Comparison of ENCODE assay signal across 18 cellular contexts in the genomic region with DNA sequence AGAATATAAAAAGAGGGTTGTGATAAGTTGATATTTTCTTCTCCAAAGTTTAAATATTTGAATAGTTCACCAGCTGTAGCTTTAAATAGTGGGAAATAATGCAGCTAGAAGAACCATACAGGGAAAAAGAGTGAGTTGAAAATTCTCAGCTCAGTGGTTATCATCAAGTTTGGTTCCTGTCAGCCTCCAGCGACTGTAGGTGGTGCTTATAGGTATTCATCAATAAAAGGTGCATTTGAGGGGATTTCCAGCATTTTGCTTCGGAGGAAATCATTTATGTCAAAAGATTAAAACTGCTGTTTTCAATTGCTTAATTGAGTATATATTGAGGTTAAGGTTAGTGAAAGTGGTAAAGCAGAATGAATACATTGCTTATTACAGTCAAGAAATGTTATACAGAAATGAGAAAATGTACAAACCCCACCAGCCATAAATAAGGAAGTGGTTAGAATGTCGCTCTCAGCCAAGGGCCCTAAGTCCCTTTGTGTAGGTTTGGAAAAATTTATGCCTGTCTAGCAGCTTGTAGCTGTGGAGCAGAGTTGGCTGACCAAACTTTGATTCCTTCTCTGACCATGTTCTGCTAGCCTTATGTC.
DNase-seq lines count a peak whose midpoint lies in the region; ATAC-seq and TF ChIP-seq lines count a peak whose summit lies in the region.
"Had no signal": no experiment of that assay in that cellular context is flagged by ENCODE, and none has a peak within 500 bp of the region (broad histone marks: within the 10 kb centered on the region; RNA-seq: fewer than 3 reads in every experiment).

No MANE protein-coding gene starts in this region.

- H3K36me3 Mint-ChIP-seq in immature natural killer cell: no peaks in the 10 kb centered on the region

- no peaks in the 10 kb centered on the region for H3K36me3 ChIP-seq in GM06990 (ENCODE audit: control insufficient read depth, insufficient read depth, low read length)
- no peaks in the 10 kb centered on the region for H3K36me3 ChIP-seq in BE2C
- H3K36me3 ChIP-seq: cardiac muscle cell had no signal

- TF ChIP-seq CTCF in GM06990 (IDR thresholded peaks at IDR 0.05; ENCODE audit: insufficient read depth, low read length, poor library complexity, severe bottlenecking): no peak
- no peak for TF ChIP-seq CTCF in BE2C (IDR thresholded peaks at IDR 0.05; ENCODE audit: low read depth, low read length)

- H3K27ac Mint-ChIP-seq in immature natural killer cell: no peak overlapping the region

- DNase-seq in GM06990 (ENCODE audit: extremely low read depth, insufficient read length) (peak; percentile 24), BE2C (no peak), head of caudate nucleus (no peak), immature natural killer cell (no peak)
- no peak for DNase-seq in activated naive CD4-positive, alpha-beta T cell treated with Interleukin-2 at 50 U/mL for 16 hours
- DNase-seq: activated gamma-delta T cell, DMS153, erythroblast, mesenchymal stem cell, NCI-H1092 treated with DMSO at 0.1 percent for 48 hours, NCI-H526 treated with DMSO at 0.1 percent for 48 hours had no signal

- H3K4me3 ChIP-seq in GM06990 (replicated peaks; ENCODE audit: low read depth, low read length): no peak overlapping the region
- H3K4me3 ChIP-seq in BE2C (ENCODE audit: low read depth, low read length): no peak overlapping the region
- H3K4me3 ChIP-seq: A549, cardiac muscle cell had no signal

- no peaks in the 10 kb centered on the region for H3K9me3 ChIP-seq in BE2C
- H3K9me3 ChIP-seq: A549 had no signal

- intact Hi-C loops in head of caudate nucleus (cut with DNase I): no loop called here

- H3K27me3 Mint-ChIP-seq in immature natural killer cell (ENCODE audit: low read depth in 3 of 3): no peaks in the 10 kb centered on the region

- no peaks in the 10 kb centered on the region for H3K4me1 ChIP-seq in BE2C
- H3K4me1 ChIP-seq: A549, parathyroid adenoma had no signal

- H3K9me3 Mint-ChIP-seq in immature natural killer cell: peaks cover 0 to 4% (median 0%) of the 10 kb centered on the region in 6 donors

- no peak overlapping the region for H3K4me3 Mint-ChIP-seq in immature natural killer cell

- no peaks in the 10 kb centered on the region for H3K4me1 Mint-ChIP-seq in immature natural killer cell

- H3K27me3 ChIP-seq in GM06990 (replicated peaks; ENCODE audit: control insufficient read depth, insufficient read depth, low read length) (no peaks in the 10 kb centered on the region), BE2C (no peaks in the 10 kb centered on the region)
- H3K27me3 ChIP-seq: cardiac muscle cell had no signal

- peak; percentile 84 for ATAC-seq in GM19351 (IDR thresholded peaks at IDR 0.05; ENCODE audit: unreplicated experiment)
- ATAC-seq in HG02798 (IDR thresholded peaks at IDR 0.05; ENCODE audit: poor library complexity, unreplicated experiment): peak; percentile 79
- peak; percentile 65 for ATAC-seq in HG03520 (IDR thresholded peaks at IDR 0.05; ENCODE audit: unreplicated experiment)
- ATAC-seq: A549, SK-N-SH treated with all-trans-retinoic acid at 6 μM for 48 hours had no signal
